ENCODE assay signal across 9 cellular contexts in the genomic region with DNA sequence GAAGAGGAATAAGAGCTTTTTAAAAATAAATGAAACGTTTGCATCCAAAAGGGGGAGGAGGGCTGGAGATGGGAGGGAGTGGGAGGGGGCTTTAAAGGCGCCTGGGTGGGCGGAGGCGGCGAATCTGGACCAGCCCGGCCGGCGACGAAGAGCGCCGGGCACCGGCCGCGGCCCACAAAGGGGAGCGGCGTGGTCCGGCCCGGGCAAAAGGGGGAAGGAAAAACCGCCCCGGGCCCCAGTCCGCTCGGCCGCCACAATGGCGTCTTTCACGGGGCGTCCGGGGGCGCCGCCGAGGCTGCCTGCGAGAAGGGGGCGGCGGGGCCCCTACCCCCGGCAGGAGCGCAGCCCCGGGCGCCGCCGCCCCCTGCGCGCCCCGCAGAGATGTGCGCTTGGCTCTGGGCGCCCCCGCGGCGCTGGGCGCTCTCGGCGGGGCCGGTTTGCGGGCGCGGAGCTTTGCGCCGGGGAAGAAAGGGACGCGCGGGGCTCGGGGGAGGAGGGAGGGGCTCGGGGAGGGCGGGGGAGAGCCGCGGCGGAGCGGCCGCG.
DNase-seq lines count a peak whose midpoint lies in the region; ATAC-seq and TF ChIP-seq lines count a peak whose summit lies in the region.
"Had no signal": no experiment of that assay in that cellular context is flagged by ENCODE, and none has a peak within 500 bp of the region (broad histone marks: within the 10 kb centered on the region; RNA-seq: fewer than 3 reads in every experiment).

No MANE protein-coding gene starts in this region.

- BruUV-seq in Panc1 (replicated peaks; lab: Mats Ljungman, UMichigan): no TSS peak

- H3K36me3 ChIP-seq in Panc1 (ENCODE audit: control insufficient read depth, insufficient read depth, low read length) (no peaks in the 10 kb centered on the region), gastrocnemius medialis (no peaks in the 10 kb centered on the region)

- no peaks in the 10 kb centered on the region for H3K9me3 ChIP-seq in Panc1 (ENCODE audit: control insufficient read depth, insufficient read depth, low read depth, low read length)
- H3K9me3 ChIP-seq in gastrocnemius medialis: no peaks in the 10 kb centered on the region

- H3K27me3 ChIP-seq in Panc1 (ENCODE audit: control insufficient read depth, insufficient read depth, low read length): peaks cover 49% of the 10 kb centered on the region
- H3K27me3 ChIP-seq in gastrocnemius medialis: peaks cover 21 to 59% (median 28%) of the 10 kb centered on the region in 3 donors

- intact Hi-C loops in Panc1 (cut with micrococcal nuclease; ENCODE audit: unreplicated experiment) (loop anchor here (10.0 kb wide), 2 partner anchors 272 to 352 kb away; no protein-coding TSS in a partner anchor), Right ventricle myocardium superior (cut with DNase I) (loop anchor here (10.0 kb wide), 1 partner anchor 272 kb away; no protein-coding TSS in a partner anchor), gastrocnemius medialis (cut with DNase I; ENCODE audit: low total_unique reads) (loop anchor here (5.0 to 10.0 kb wide), 4 partner anchors 109 to 562 kb away; a partner anchor contains a TSS)

- peak overlapping the region; percentile 62 to 70 for H3K4me3 ChIP-seq in Panc1 (ENCODE audit: low read depth in 2 of 2, low read length in 2 of 2)
- peak overlapping the region; percentile 59 to 88 (median 63) for H3K4me3 ChIP-seq in gastrocnemius medialis

- H3K27ac Mint-ChIP-seq in activated naive CD8-positive, alpha-beta T cell treated with anti-CD3 and anti-CD28 coated beads for 36 hours: no peak overlapping the region
- no peak overlapping the region for H3K27ac Mint-ChIP-seq in activated naive CD8-positive, alpha-beta T cell treated with anti-CD3 and anti-CD28 coated beads, Interleukin-2, amount 50 U/mL, for 24 hours
- H3K27ac Mint-ChIP-seq: stimulated activated naive CD8-positive, alpha-beta T cell treated with anti-CD3 and anti-CD28 coated beads, Interleukin-15, Interleukin-2, amounts not matched to agents 100 ng/mL and 50 ng/mL, for 24 hours had no signal

- no peaks in the 10 kb centered on the region for H3K9me3 Mint-ChIP-seq in activated naive CD8-positive, alpha-beta T cell treated with anti-CD3 and anti-CD28 coated beads for 36 hours
- no peaks in the 10 kb centered on the region for H3K9me3 Mint-ChIP-seq in activated naive CD8-positive, alpha-beta T cell treated with anti-CD3 and anti-CD28 coated beads, Interleukin-2, amount 50 U/mL, for 24 hours
- H3K9me3 Mint-ChIP-seq: stimulated activated naive CD8-positive, alpha-beta T cell treated with anti-CD3 and anti-CD28 coated beads, Interleukin-15, Interleukin-2, amounts not matched to agents 100 ng/mL and 50 ng/mL, for 24 hours had no signal

- H3K4me1 Mint-ChIP-seq in activated naive CD8-positive, alpha-beta T cell treated with anti-CD3 and anti-CD28 coated beads for 36 hours: peaks cover 12% of the 10 kb centered on the region
- H3K4me1 Mint-ChIP-seq in activated naive CD8-positive, alpha-beta T cell treated with anti-CD3 and anti-CD28 coated beads, Interleukin-2, amount 50 U/mL, for 24 hours: peaks cover 10% of the 10 kb centered on the region

- H3K4me1 ChIP-seq in Panc1 (ENCODE audit: control insufficient read depth, insufficient read depth, low read length) (peaks cover 10% of the 10 kb centered on the region), gastrocnemius medialis (peaks cover 13 to 15% of the 10 kb centered on the region in 2 donors)

- H3K27me3 Mint-ChIP-seq in activated naive CD8-positive, alpha-beta T cell treated with anti-CD3 and anti-CD28 coated beads for 36 hours: peaks cover 82% of the 10 kb centered on the region
- H3K27me3 Mint-ChIP-seq in activated naive CD8-positive, alpha-beta T cell treated with anti-CD3 and anti-CD28 coated beads, Interleukin-2, amount 50 U/mL, for 24 hours: peaks cover 67% of the 10 kb centered on the region

- H3K4me3 Mint-ChIP-seq in activated naive CD8-positive, alpha-beta T cell treated with anti-CD3 and anti-CD28 coated beads for 36 hours: peak overlapping the region; percentile 42
- no peak overlapping the region for H3K4me3 Mint-ChIP-seq in activated naive CD8-positive, alpha-beta T cell treated with anti-CD3 and anti-CD28 coated beads, Interleukin-2, amount 50 U/mL, for 24 hours

- CTCF ChIA-PET in Panc1 (lab: Charles Lee): no interaction called here

- in situ Hi-C loops in Panc1 (cut with HindIII; ENCODE audit: low pct_unique_long_range_greater_than_20kb, low sequenced_read_pairs) (no loop called here), gastrocnemius medialis (cut with MboI; ENCODE audit: low sequenced_read_pairs in 4 of 4) (loop anchor here in 1 of 4 donors (10.0 kb wide), 2 partner anchors 272 to 352 kb away; no protein-coding TSS in a partner anchor)

- no peak overlapping the region for H3K27ac ChIP-seq in Panc1 (ENCODE audit: low read length)
- peak overlapping the region; percentile 27 to 66 (median 38) for H3K27ac ChIP-seq in gastrocnemius medialis

- no peak for TF ChIP-seq CTCF in Panc1 (IDR thresholded peaks at IDR 0.05)
- TF ChIP-seq CTCF in gastrocnemius medialis (IDR thresholded peaks at IDR 0.05 in 4 of 5, conservative IDR thresholded peaks at IDR 0.05 in 1 of 5): no peak

- no peaks in the 10 kb centered on the region for H3K36me3 Mint-ChIP-seq in activated naive CD8-positive, alpha-beta T cell treated with anti-CD3 and anti-CD28 coated beads for 36 hours
- no peaks in the 10 kb centered on the region for H3K36me3 Mint-ChIP-seq in activated naive CD8-positive, alpha-beta T cell treated with anti-CD3 and anti-CD28 coated beads, Interleukin-2, amount 50 U/mL, for 24 hours (ENCODE audit: low read depth)

- no peak for TF ChIP-seq POLR2A in gastrocnemius medialis (IDR thresholded peaks at IDR 0.05)

- POLR2A ChIA-PET in Panc1 (lab: Charles Lee): interaction anchor here (0.7 kb wide), 1 partner anchor 100 kb away, joined by 5 read pairs; no protein-coding TSS in a partner anchor

- no peak for ATAC-seq in activated naive CD8-positive, alpha-beta T cell treated with anti-CD3 and anti-CD28 coated beads, Interleukin-2, amount 50 U/mL, for 24 hours
- ATAC-seq in Panc1 (peak; percentile 54), Right ventricle myocardium superior (ENCODE audit: poor library complexity) (peak; percentile 26), gastrocnemius medialis (peak; percentile 6 to 18), HG03565 (IDR thresholded peaks at IDR 0.05; ENCODE audit: unreplicated experiment) (no peak)

- DNase-seq in activated naive CD8-positive, alpha-beta T cell treated with anti-CD3 and anti-CD28 coated beads for 36 hours: no peak
- DNase-seq in activated naive CD8-positive, alpha-beta T cell treated with anti-CD3 and anti-CD28 coated beads, Interleukin-2, amount 50 U/mL, for 24 hours: no peak
- DNase-seq in Panc1 (ENCODE audit: low read depth, low spot score) (no peak), Right ventricle myocardium superior (no peak), gastrocnemius medialis (no peak), NCI-H510A treated with DMSO at 0.1 percent for 48 hours (lab: John Stamatoyannopoulos, UW) (no peak)
- no peak for DNase-seq in stimulated activated CD4-positive, alpha-beta T cell treated with anti-CD3 and anti-CD28 coated beads, Interleukin-15, amount 100 ng/mL, for 24 hours

Comparison
In these comparisons a context has a peak if more than half of its experiments do, and no peak if none do; other contexts are left out.
1. ATAC-seq: peak in Panc1 (single experiment), Right ventricle myocardium superior (single experiment) and gastrocnemius medialis (2 of 2); none in activated naive CD8-positive, alpha-beta T cell treated with anti-CD3 and anti-CD28 coated beads, Interleukin-2, amount 50 U/mL, for 24 hours (single experiment) and HG03565 (single experiment).